In the genomic region with DNA sequence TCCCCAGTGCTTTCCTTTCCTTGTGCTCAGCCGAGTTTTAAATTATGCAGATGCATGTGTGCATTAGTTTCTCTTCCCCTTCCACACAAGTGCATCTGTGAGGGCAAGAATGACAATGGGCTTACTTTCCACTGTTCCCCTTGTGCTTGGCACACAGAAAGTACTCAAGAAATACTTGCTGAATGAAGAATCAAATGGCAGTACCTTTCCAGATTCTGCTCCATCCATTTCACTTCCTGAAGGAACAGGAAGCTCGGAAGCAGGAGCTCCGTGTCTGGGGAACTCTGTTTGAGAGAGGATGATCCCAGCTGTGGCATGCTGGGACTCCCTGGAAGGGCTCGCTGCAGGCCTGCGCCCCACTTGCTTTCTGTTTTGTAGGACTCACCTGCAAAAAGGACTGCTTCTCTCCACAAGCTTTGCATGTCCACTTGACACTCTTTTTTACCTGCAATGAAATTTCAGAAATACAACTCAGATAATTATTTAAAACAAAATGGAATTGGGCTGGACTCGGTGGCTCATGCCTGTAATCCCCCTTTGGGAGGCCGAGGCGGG, we compare ENCODE assay signal across 12 cellular contexts. TPM values are rescaled to one million over a fixed set of nuclear protein-coding genes. Genes with fewer than 3 reads are reported as not detected.
DNase-seq lines count a peak whose midpoint lies in the region; ATAC-seq and TF ChIP-seq lines count a peak whose summit lies in the region.
"Had no signal": no experiment of that assay in that cellular context is flagged by ENCODE, and none has a peak within 500 bp of the region (broad histone marks: within the 10 kb centered on the region; RNA-seq: fewer than 3 reads in every experiment).

No MANE protein-coding gene starts in this region.

- DNase-seq in CD14-positive monocyte (ENCODE audit: low spot score), result peak; percentile 18
- DNase-seq in NOMO-1 (lab: John Stamatoyannopoulos, UW; ENCODE audit: unreplicated experiment in 2 of 2), result peak; percentile 45 to 77
- DNase-seq in DMS53 (lab: John Stamatoyannopoulos, UW), result no peak
- DNase-seq in C1 segment of cervical spinal cord (lab: John Stamatoyannopoulos, UW), result no peak
- DNase-seq in activated CD4-positive, alpha-beta T cell treated with anti-CD3 and anti-CD28 coated beads for 1 hour, result no peak
- DNase-seq in NCI-H510A (lab: John Stamatoyannopoulos, UW), result no peak
- DNase-seq: ACHN, activated gamma-delta T cell treated with Interleukin-2 at 50 U/mL for 16 hours, nucleus accumbens, T-helper 2 cell had no signal

- intact Hi-C loops in CD14-positive monocyte (cut with micrococcal nuclease), result no loop called here

- peak overlapping the region in 5 of 7 donors; percentile 6 to 65 (median 60) for H3K27ac Mint-ChIP-seq in CD14-positive monocyte

- TF ChIP-seq CTCF in CD14-positive monocyte (IDR thresholded peaks at IDR 0.05), result no peak

- peaks cover 0 to 2% (median 0%) of the 10 kb centered on the region in 3 donors for H3K27me3 Mint-ChIP-seq in CD14-positive monocyte (ENCODE audit: low read depth in 3 of 3)

- H3K4me1 Mint-ChIP-seq in CD14-positive monocyte, result peaks cover 20% of the 10 kb centered on the region

- peak overlapping the region; percentile 5 to 49 for H3K4me3 Mint-ChIP-seq in CD14-positive monocyte

- ATAC-seq in GM19372 (IDR thresholded peaks at IDR 0.05; ENCODE audit: low read depth, unreplicated experiment) (peak; percentile 85), HG02852 (IDR thresholded peaks at IDR 0.05; ENCODE audit: unreplicated experiment) (peak; percentile 91)

- H3K9me3 Mint-ChIP-seq in CD14-positive monocyte, result peaks cover 0 to 1% (median 0%) of the 10 kb centered on the region in 7 donors

- peaks cover 6 to 8% of the 10 kb centered on the region in 2 donors for H3K36me3 Mint-ChIP-seq in CD14-positive monocyte

RNA-seq across cellular contexts. Expression of gene MRNIP, which starts 5.5 kb away (rescaled TPM):
- polyA plus RNA-seq in CD14-positive monocyte, result 1 to 10 TPM; 1.2 to 1.4 TPM

RNA-seq across cellular contexts. Expression of gene SQSTM1, which starts 32.4 kb away (rescaled TPM):
- polyA plus RNA-seq in CD14-positive monocyte, result 100 to 1,000 TPM; 275 to 312 TPM

RNA-seq across cellular contexts. Expression of gene MGAT4B, which starts 46.4 kb away (rescaled TPM):
- 10 to 100 TPM; 12.4 to 14.3 TPM for polyA plus RNA-seq in CD14-positive monocyte

RNA-seq across cellular contexts. Expression of gene TBC1D9B, which starts 54.6 kb away (rescaled TPM):
- 10 to 100 TPM; 13.4 to 26.3 TPM for polyA plus RNA-seq in CD14-positive monocyte

RNA-seq across cellular contexts. Expression of gene LTC4S, which starts 59.3 kb away (rescaled TPM):
- polyA plus RNA-seq in CD14-positive monocyte, result under 1 TPM; 0.65 to 0.69 TPM

Comparison
In these comparisons a context has a peak if more than half of its experiments do, and no peak if none do; other contexts are left out.
1. DNase-seq: peak in CD14-positive monocyte (single experiment) and NOMO-1 (2 of 2); none in DMS53 (single experiment), C1 segment of cervical spinal cord (0 of 14), activated CD4-positive, alpha-beta T cell treated with anti-CD3 and anti-CD28 coated beads for 1 hour (single experiment) and NCI-H510A (single experiment).